In genomic region chr12:113477842-113478215, GRCh38 we compare ENCODE assay signal across 30 cellular contexts. TPM values are rescaled to one million over a fixed set of nuclear protein-coding genes. Genes with fewer than 3 reads are reported as not detected.
"Had no signal": no experiment of that assay in that cellular context is flagged by ENCODE, and none has a peak within 500 bp of the region (broad histone marks: within the 10 kb centered on the region; RNA-seq: fewer than 3 reads in every experiment).

No MANE protein-coding gene starts in this region.

- H3K27ac ChIP-seq: coronary artery, esophagus squamous epithelium, gastrocnemius medialis, lower lobe of right lung, sigmoid colon, transverse colon, VCaP had no signal

- H3K4me1 Mint-ChIP-seq: neural crest cell had no signal

- ATAC-seq: activated naive CD4-positive, alpha-beta T cell treated with anti-CD3 and anti-CD28 coated beads, Interleukin-2, amount 50 U/mL, for 72 hours; activated T-helper 17 cell treated with anti-CD3 and anti-CD28 coated beads, Interleukin-2, amount 50 U/mL, for 72 hours; gastrocnemius medialis; lower lobe of right lung; stimulated activated naive B cell treated with anti-CD40 and anti-IgM and Interleukin-4, amounts not matched to agents 10 μg/mL and 1 μg/mL and 100 μg/mL, for 72 hours had no signal

- H3K9me3 Mint-ChIP-seq: endodermal cell; neural crest cell; T-helper 2 cell treated with Interferon-gamma antibody and Interleukin-4, amounts not matched to agents 5 μg/mL and 100 μg/mL, for 36 hours had no signal

- DNase-seq: activated CD4-positive, CD25-positive, alpha-beta regulatory T cell treated with anti-CD3 and anti-CD28 coated beads, Interleukin-2, amount 50 U/mL, for 72 hours; activated CD8-positive, alpha-beta memory T cell treated with anti-CD3 and anti-CD28 coated beads for 24 hours; activated CD8-positive, alpha-beta memory T cell treated with anti-CD3 and anti-CD28 coated beads, Interleukin-2, amount 50 U/mL, for 4 hours; activated T-cell treated with anti-CD3 and anti-CD28 coated beads, Interleukin-2, amount 50 U/mL, for 24 hours; esophagus squamous epithelium; gastrocnemius medialis; head of caudate nucleus; hypothalamus; kidney; lower lobe of right lung; naive B cell; sigmoid colon; stimulated activated CD4-positive, alpha-beta T cell treated with anti-CD3 and anti-CD28 coated beads, Interleukin-15, amount 100 ng/mL, for 24 hours; stimulated activated CD8-positive, alpha-beta memory T cell treated with anti-CD3 and anti-CD28 coated beads, Interleukin-4, amount 100 ng/mL, for 48 hours; stimulated activated naive B cell treated with anti-CD40 and anti-IgM and Interleukin-4, amounts not matched to agents 10 μg/mL and 1 μg/mL and 100 μg/mL, for 72 hours; transverse colon had no signal

- H3K4me3 Mint-ChIP-seq: activated T-cell treated with anti-CD3 and anti-CD28 coated beads, Interleukin-2, amount 50 U/mL, for 24 hours; activated T-helper 17 cell treated with anti-CD3 and anti-CD28 coated beads, Interleukin-2, amount 50 U/mL, for 72 hours; endodermal cell; neural crest cell; T-helper 2 cell treated with Interferon-gamma antibody and Interleukin-4, amounts not matched to agents 5 μg/mL and 100 μg/mL, for 36 hours had no signal

- H3K4me3 ChIP-seq: coronary artery, esophagus squamous epithelium, gastrocnemius medialis, lower lobe of right lung, sigmoid colon, smooth muscle cell, transverse colon had no signal

- H3K36me3 ChIP-seq: esophagus squamous epithelium, gastrocnemius medialis, lower lobe of right lung, sigmoid colon, transverse colon had no signal

- FAIRE-seq: bronchial epithelial cell, kidney, urothelium cell line had no signal

- H3K4me1 ChIP-seq: gastrocnemius medialis, lower lobe of right lung, sigmoid colon, transverse colon had no signal

- H3K4me2 ChIP-seq: smooth muscle cell had no signal

- H3K9me3 ChIP-seq: esophagus squamous epithelium, gastrocnemius medialis, lower lobe of right lung, sigmoid colon, transverse colon had no signal

- H3K27ac Mint-ChIP-seq: activated naive CD4-positive, alpha-beta T cell treated with anti-CD3 and anti-CD28 coated beads, Interleukin-2, amount 50 U/mL, for 72 hours; activated T-cell treated with anti-CD3 and anti-CD28 coated beads, Interleukin-2, amount 50 U/mL, for 24 hours; activated T-helper 17 cell treated with anti-CD3 and anti-CD28 coated beads, Interleukin-2, amount 50 U/mL, for 72 hours; endodermal cell; progenitor cell of endocrine pancreas; T-helper 2 cell treated with Interferon-gamma antibody and Interleukin-4, amounts not matched to agents 5 μg/mL and 100 μg/mL, for 36 hours had no signal

RNA-seq across cellular contexts. Expression of gene LHX5, which starts 6.2 kb away (rescaled TPM):
- total RNA-seq: activated naive CD4-positive, alpha-beta T cell treated with anti-CD3 and anti-CD28 coated beads, Interleukin-2, amount 50 U/mL, for 72 hours; activated T-helper 17 cell treated with anti-CD3 and anti-CD28 coated beads, Interleukin-2, amount 50 U/mL, for 72 hours; esophagus squamous epithelium; gastrocnemius medialis; kidney; lower lobe of right lung; mesenteric fat pad; mucosa of gallbladder; omental fat pad; sigmoid colon; smooth muscle cell; transverse colon had no signal
- polyA plus RNA-seq: sigmoid colon, smooth muscle cell had no signal
